In genomic region chr19:51726049-51726448, GRCh38 we compare ENCODE assay signal across 9 cellular contexts. TPM values are rescaled to one million over a fixed set of nuclear protein-coding genes. Genes with fewer than 3 reads are reported as not detected.
DNase-seq lines count a peak whose midpoint lies in the region; ATAC-seq, FAIRE-seq and TF ChIP-seq lines count a peak whose summit lies in the region.
"Had no signal": no experiment of that assay in that cellular context is flagged by ENCODE, and none has a peak within 500 bp of the region (broad histone marks: within the 10 kb centered on the region; RNA-seq: fewer than 3 reads in every experiment).

No MANE protein-coding gene starts in this region.

- no peaks in the 10 kb centered on the region for H3K9me3 ChIP-seq in A673 (ENCODE audit: low read depth, low read length, poor library complexity, severe bottlenecking)

- H3K4me3 ChIP-seq in A673 (ENCODE audit: low read depth, low read length, poor library complexity, severe bottlenecking) = no peak overlapping the region
- no peak overlapping the region for H3K4me3 ChIP-seq in fibroblast of mammary gland (ENCODE audit: control insufficient read depth, low read depth, low read length)

- DNase-seq in A673 (ENCODE audit: low spot score) (peak; percentile 18), RCC 7860 (ENCODE audit: low spot score) (peak; percentile 28), fibroblast of mammary gland (ENCODE audit: low read depth) (peak; percentile 93), midbrain (lab: John Stamatoyannopoulos, UW) (peak; percentile 85), GM13976 (ENCODE audit: low spot score) (no peak), D341Med (ENCODE audit: low spot score) (no peak)

- intact Hi-C loops in A673 (cut with micrococcal nuclease; ENCODE audit: unreplicated experiment) = no loop called here

- no TSS peak for BruUV-seq in A673 (replicated peaks; lab: Mats Ljungman, UMichigan)

- peaks cover 81% of the 10 kb centered on the region for H3K27me3 ChIP-seq in A673 (replicated peaks; ENCODE audit: insufficient read depth, low read depth, low read length, poor library complexity)

- H3K36me3 ChIP-seq in A673 (ENCODE audit: insufficient read depth, low read length, poor library complexity, severe bottlenecking) = no peaks in the 10 kb centered on the region

- in situ Hi-C loops in GM13976 (cut with MboI; ENCODE audit: low sequenced_read_pairs, unreplicated experiment) = no loop called here

- CTCF ChIA-PET in A673 (lab: Charles Lee) = interaction anchor here (0.5 kb wide), 1 partner anchor 22 kb away, joined by 4 read pairs; no protein-coding TSS in a partner anchor

- ATAC-seq in GM18517 (IDR thresholded peaks at IDR 0.05; ENCODE audit: unreplicated experiment) (no peak), HG02884 (IDR thresholded peaks at IDR 0.05; ENCODE audit: unreplicated experiment) (no peak)
- ATAC-seq: activated CD4-positive, CD25-positive, alpha-beta regulatory T cell treated with anti-CD3 and anti-CD28 coated beads, Interleukin-2, amount 50 U/mL, for 24 hours had no signal

- POLR2A ChIA-PET in A673 (lab: Charles Lee; ENCODE audit: low non-redundant PET) = no interaction called here

- TF ChIP-seq CTCF in A673 (conservative IDR thresholded peaks at IDR 0.05; ENCODE audit: low read depth, low read length) (no peak), fibroblast of mammary gland (conservative IDR thresholded peaks at IDR 0.05; ENCODE audit: control insufficient read depth, insufficient read depth, low read depth, low read length) (no peak), GM13976 (IDR thresholded peaks at IDR 0.05; ENCODE audit: borderline replicate concordance, control extremely low read depth, extremely low read depth, insufficient read depth, missing control alignments) (no peak)

- no peak overlapping the region for H3K27ac ChIP-seq in A673 (ENCODE audit: low read depth, low read length, poor library complexity, severe bottlenecking)

- no peak for FAIRE-seq in RCC 7860 (lab: Jason Lieb, UNC)

- no peaks in the 10 kb centered on the region for H3K4me1 ChIP-seq in A673 (ENCODE audit: insufficient read depth, low read length, poor library complexity, severe bottlenecking)

RNA-seq across cellular contexts. Expression of gene HAS1, which starts 2.3 kb away (rescaled TPM):
- not detected in 2 replicates for total RNA-seq in A673 (2021)

RNA-seq across cellular contexts. Expression of gene FPR1, which starts 25.6 kb away (rescaled TPM):
- not detected in 2 replicates for total RNA-seq in A673 (2021)

RNA-seq across cellular contexts. Expression of gene SPACA6, which starts 32.9 kb away (rescaled TPM):
- 28.4 and 28.6 TPM in 2 replicates for total RNA-seq in A673 (2021)

RNA-seq across cellular contexts. Expression of gene FPR2, which starts 34.9 kb away (rescaled TPM):
- not detected in 2 replicates for total RNA-seq in A673 (2021)

Comparison
In these comparisons a context has a peak if more than half of its experiments do, and no peak if none do; other contexts are left out.
1. DNase-seq: peak in A673 (single experiment), RCC 7860 (single experiment), fibroblast of mammary gland (single experiment) and midbrain (single experiment); none in GM13976 (single experiment) and D341Med (single experiment).